ENCODE assay signal across 13 cellular contexts in genomic region chr4:67035501-67035900, GRCh38.
DNase-seq lines count a peak whose midpoint lies in the region; ATAC-seq, FAIRE-seq and TF ChIP-seq lines count a peak whose summit lies in the region.
"Had no signal": no experiment of that assay in that cellular context is flagged by ENCODE, and none has a peak within 500 bp of the region (broad histone marks: within the 10 kb centered on the region; RNA-seq: fewer than 3 reads in every experiment).

No MANE protein-coding gene starts in this region.

- no peaks in the 10 kb centered on the region for H3K9me3 ChIP-seq in right atrium auricular region
- H3K9me3 ChIP-seq: testis had no signal

- intact Hi-C loops in Right ventricle myocardium superior (cut with DNase I): no loop called here

- H3K27ac ChIP-seq in right atrium auricular region: no peak overlapping the region
- H3K27ac ChIP-seq: testis had no signal

- H3K27me3 ChIP-seq in right atrium auricular region: no peaks in the 10 kb centered on the region
- H3K27me3 ChIP-seq: testis had no signal

- ATAC-seq in Right ventricle myocardium superior (ENCODE audit: poor library complexity): peak; percentile 31
- ATAC-seq: activated T-cell treated with anti-CD3 and anti-CD28 coated beads, Interleukin-2, amount 50 U/mL, for 72 hours had no signal

- no peak overlapping the region for H3K4me3 ChIP-seq in right atrium auricular region
- H3K4me3 ChIP-seq: testis had no signal

- no peak for FAIRE-seq in urothelium cell line (lab: Jason Lieb, UNC)
- FAIRE-seq in D721Med (lab: Jason Lieb, UNC): no peak

- no peaks in the 10 kb centered on the region for H3K36me3 ChIP-seq in right atrium auricular region

- in situ Hi-C loops in SK-MEL-5 (cut with HindIII; ENCODE audit: low pct_unique_long_range_greater_than_20kb, low sequenced_read_pairs): no loop called here

- H3K4me1 ChIP-seq in right atrium auricular region: no peaks in the 10 kb centered on the region
- H3K4me1 ChIP-seq: testis had no signal

- TF ChIP-seq CTCF in right atrium auricular region (IDR thresholded peaks at IDR 0.05): no peak
- TF ChIP-seq CTCF in D721Med (IDR thresholded peaks at IDR 0.05; ENCODE audit: insufficient read depth, missing control alignments): no peak

- no peak for DNase-seq in Right ventricle myocardium superior
- DNase-seq in right atrium auricular region (ENCODE audit: low spot score): no peak
- DNase-seq in SK-MEL-5 (ENCODE audit: low read depth, low spot score): peak; percentile 20
- DNase-seq in fibroblast of the conjunctiva (ENCODE audit: low read depth): peak; percentile 28
- DNase-seq in urothelium cell line (ENCODE audit: low spot score): peak; percentile 60
- DNase-seq in D721Med (ENCODE audit: insufficient read length, low spot score): no peak
- no peak for DNase-seq in DMS79 (lab: John Stamatoyannopoulos, UW)
- no peak for DNase-seq in stimulated activated CD4-positive, alpha-beta T cell treated with anti-CD3 and anti-CD28 coated beads, Interleukin-2, amount 100 ng/mL, for 24 hours
- DNase-seq: activated CD4-positive, alpha-beta T cell treated with anti-CD3 and anti-CD28 coated beads for 1 hour; activated T-cell treated with anti-CD3 and anti-CD28 coated beads, Interleukin-2, amount 50 U/mL, for 72 hours; GDM1; NCI-H1694 treated with DMSO at 0.1 percent for 48 hours; testis had no signal

Comparison
In these comparisons a context has a peak if more than half of its experiments do, and no peak if none do; other contexts are left out.
1. DNase-seq: peak in SK-MEL-5 (single experiment), fibroblast of the conjunctiva (single experiment) and urothelium cell line (single experiment); none in Right ventricle myocardium superior (single experiment), right atrium auricular region (single experiment), D721Med (single experiment), DMS79 (single experiment) and stimulated activated CD4-positive, alpha-beta T cell treated with anti-CD3 and anti-CD28 coated beads, Interleukin-2, amount 100 ng/mL, for 24 hours (0 of 2).